Comparison of ENCODE assay signal across 1 cellular context in genomic region chr2:74957886-74958276, GRCh38.
TF ChIP-seq lines count a peak whose summit lies in the region.

No MANE protein-coding gene starts in this region.

TF ChIP-seq in A549, 52 proteins besides CTCF, POLR2A, EP300 and RAD21 (continued from another document):
- TF ChIP-seq ELK1 (IDR thresholded peaks at IDR 0.05; ENCODE audit: low read depth, low read length) (no peak), HOXA7 (CRISPR knock-in tag; IDR thresholded peaks at IDR 0.05) (0 out of 2 replicates have a peak, but pooled peaks have one; percentile 68)
